In the genomic region with DNA sequence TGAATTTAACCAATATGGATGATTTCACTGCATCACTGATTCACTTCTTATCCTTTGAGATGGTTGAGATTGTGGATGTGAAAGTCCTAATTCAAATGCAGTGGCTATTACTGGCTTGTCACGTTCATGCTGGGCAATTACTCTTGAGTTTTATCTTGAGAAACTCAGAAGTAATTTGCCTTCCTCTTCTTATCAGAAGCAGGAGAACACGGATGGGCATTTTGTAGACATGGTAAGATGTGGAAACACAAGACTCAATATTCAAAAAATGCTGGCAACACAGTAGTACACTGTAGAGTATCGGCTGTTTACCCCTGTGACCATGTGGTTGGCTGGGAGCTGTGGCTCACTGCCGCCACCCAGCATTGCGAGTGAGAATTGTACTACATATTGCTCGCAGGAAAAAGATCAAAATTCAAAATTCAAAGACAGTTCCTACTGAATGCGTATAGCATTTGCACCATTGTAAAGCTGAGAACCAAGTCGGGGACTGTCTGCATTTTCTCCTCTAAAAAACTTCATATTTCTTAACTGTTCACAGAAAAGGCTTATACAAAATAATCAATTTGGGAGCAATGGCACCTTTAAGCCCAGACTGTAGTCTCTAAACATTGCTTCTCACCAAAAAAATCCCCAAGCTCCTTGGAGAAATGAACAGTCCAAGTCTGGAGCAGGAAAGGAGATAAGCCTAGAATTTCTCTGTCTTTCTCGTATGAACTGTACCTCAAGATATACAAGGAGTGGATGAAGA, we compare ENCODE assay signal across 1 cellular context.
A peak's percentile ranks its signal among the peaks of the same experiment; 100 is the strongest.
TF ChIP-seq lines count a peak whose summit lies in the region.

No MANE protein-coding gene starts in this region.

TF ChIP-seq in GM12878, 131 proteins besides CTCF, POLR2A, EP300 and RAD21 (continued from another document):
- TF ChIP-seq, protein P1, sequence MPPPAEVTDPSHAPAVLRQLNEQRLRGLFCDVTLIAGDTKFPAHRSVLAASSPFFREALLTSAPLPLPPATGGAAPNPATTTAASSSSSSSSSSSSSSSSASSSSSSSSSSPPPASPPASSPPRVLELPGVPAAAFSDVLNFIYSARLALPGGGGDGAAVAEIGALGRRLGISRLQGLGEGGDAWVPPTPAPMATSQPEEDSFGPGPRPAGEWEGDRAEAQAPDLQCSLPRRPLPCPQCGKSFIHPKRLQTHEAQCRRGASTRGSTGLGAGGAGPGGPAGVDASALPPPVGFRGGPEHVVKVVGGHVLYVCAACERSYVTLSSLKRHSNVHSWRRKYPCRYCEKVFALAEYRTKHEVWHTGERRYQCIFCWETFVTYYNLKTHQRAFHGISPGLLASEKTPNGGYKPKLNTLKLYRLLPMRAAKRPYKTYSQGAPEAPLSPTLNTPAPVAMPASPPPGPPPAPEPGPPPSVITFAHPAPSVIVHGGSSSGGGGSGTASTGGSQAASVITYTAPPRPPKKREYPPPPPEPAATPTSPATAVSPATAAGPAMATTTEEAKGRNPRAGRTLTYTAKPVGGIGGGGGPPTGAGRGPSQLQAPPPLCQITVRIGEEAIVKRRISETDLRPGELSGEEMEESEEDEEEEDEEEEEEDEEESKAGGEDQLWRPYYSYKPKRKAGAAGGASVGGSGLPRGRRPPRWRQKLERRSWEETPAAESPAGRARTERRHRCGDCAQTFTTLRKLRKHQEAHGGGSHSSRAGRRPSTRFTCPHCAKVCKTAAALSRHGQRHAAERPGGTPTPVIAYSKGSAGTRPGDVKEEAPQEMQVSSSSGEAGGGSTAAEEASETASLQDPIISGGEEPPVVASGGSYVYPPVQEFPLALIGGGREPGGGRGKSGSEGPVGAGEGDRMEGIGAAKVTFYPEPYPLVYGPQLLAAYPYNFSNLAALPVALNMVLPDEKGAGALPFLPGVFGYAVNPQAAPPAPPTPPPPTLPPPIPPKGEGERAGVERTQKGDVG (CRISPR knock-in tag; IDR thresholded peaks at IDR 0.05), result no peak
- TF ChIP-seq TCF12 (IDR thresholded peaks at IDR 0.05; ENCODE audit: low read depth, low read length), result no peak
- peak in 1 of 2 experiments; percentile 52; a peak in 1 of 4 replicates for TF ChIP-seq ETV6 (conservative IDR thresholded peaks at IDR 0.05 in 1 of 2, IDR thresholded peaks at IDR 0.05 in 1 of 2; ENCODE audit: borderline replicate concordance in 1 of 2, low read depth in 1 of 2)
- TF ChIP-seq, protein P2, sequence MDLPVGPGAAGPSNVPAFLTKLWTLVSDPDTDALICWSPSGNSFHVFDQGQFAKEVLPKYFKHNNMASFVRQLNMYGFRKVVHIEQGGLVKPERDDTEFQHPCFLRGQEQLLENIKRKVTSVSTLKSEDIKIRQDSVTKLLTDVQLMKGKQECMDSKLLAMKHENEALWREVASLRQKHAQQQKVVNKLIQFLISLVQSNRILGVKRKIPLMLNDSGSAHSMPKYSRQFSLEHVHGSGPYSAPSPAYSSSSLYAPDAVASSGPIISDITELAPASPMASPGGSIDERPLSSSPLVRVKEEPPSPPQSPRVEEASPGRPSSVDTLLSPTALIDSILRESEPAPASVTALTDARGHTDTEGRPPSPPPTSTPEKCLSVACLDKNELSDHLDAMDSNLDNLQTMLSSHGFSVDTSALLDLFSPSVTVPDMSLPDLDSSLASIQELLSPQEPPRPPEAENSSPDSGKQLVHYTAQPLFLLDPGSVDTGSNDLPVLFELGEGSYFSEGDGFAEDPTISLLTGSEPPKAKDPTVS (IDR thresholded peaks at IDR 0.05; ENCODE audit: low read depth, low read length), result no peak
- no peak for TF ChIP-seq NKRF (conservative IDR thresholded peaks at IDR 0.05)
- no peak; the same call in 1 of the 2 replicates for TF ChIP-seq GATAD2B (conservative IDR thresholded peaks at IDR 0.05; ENCODE audit: low read depth)
- TF ChIP-seq FOS (IDR thresholded peaks at IDR 0.05; ENCODE audit: borderline replicate concordance, extremely low read depth, insufficient read length), result no peak
TF ChIP-seq in GM12878: peak in this region for 30.
